Comparison of ENCODE assay signal across 15 cellular contexts in genomic region chr20:59829415-59830106, GRCh38.
DNase-seq lines count a peak whose midpoint lies in the region; ATAC-seq, FAIRE-seq and TF ChIP-seq lines count a peak whose summit lies in the region.
"Had no signal": no experiment of that assay in that cellular context is flagged by ENCODE, and none has a peak within 500 bp of the region (broad histone marks: within the 10 kb centered on the region; RNA-seq: fewer than 3 reads in every experiment).

No MANE protein-coding gene starts in this region.

- no peaks in the 10 kb centered on the region for H3K36me3 Mint-ChIP-seq in Caco-2 (ENCODE audit: insufficient read depth, unreplicated experiment)
- no peaks in the 10 kb centered on the region for H3K36me3 Mint-ChIP-seq in CD4-positive, alpha-beta T cell (ENCODE audit: low read depth)
- H3K36me3 Mint-ChIP-seq: activated naive CD8-positive, alpha-beta T cell; memory B cell; neural progenitor cell had no signal

- H3K27me3 ChIP-seq in Caco-2 (replicated peaks; ENCODE audit: control insufficient read depth, insufficient read depth, low read length) (no peaks in the 10 kb centered on the region), H1 (replicated peaks in 1 of 4; ENCODE audit: control insufficient read depth in 3 of 4, extremely low read depth in 1 of 4, insufficient read depth in 3 of 4, low read length in 3 of 4) (peaks cover 0 to 3% (median 0%) of the 10 kb centered on the region in 4 experiments; a peak in 1 of 7 replicates), osteoblast (ENCODE audit: insufficient read depth, low read length) (peaks cover 5% of the 10 kb centered on the region)
- peaks cover 7% of the 10 kb centered on the region for H3K27me3 ChIP-seq in CD4-positive, alpha-beta T cell (ENCODE audit: control insufficient read depth, insufficient read depth, low read length)
- H3K27me3 ChIP-seq: neural progenitor cell had no signal

- no peak overlapping the region for H3K27ac ChIP-seq in H1 (ENCODE audit: low read depth, low read length)
- no peak overlapping the region for H3K27ac ChIP-seq in osteoblast (ENCODE audit: low read depth, low read length)
- no peak overlapping the region for H3K27ac ChIP-seq in CD4-positive, alpha-beta T cell (ENCODE audit: low read depth, low read length)
- H3K27ac ChIP-seq: neural progenitor cell had no signal

- no peak overlapping the region for H3K4ac ChIP-seq in H1 (replicated peaks; ENCODE audit: insufficient read length, low read depth, low read length)

- H3K79me2 ChIP-seq in H1 (ENCODE audit: control insufficient read depth in 1 of 2, insufficient read depth in 2 of 2, low read length in 2 of 2) (no peaks in the 10 kb centered on the region), osteoblast (ENCODE audit: insufficient read depth, low read length) (no peaks in the 10 kb centered on the region)

- H3K4me1 ChIP-seq in Caco-2 = 0 out of 2 replicates have a peak, but pooled peaks cover 7% of the 10 kb centered on the region
- H3K4me1 ChIP-seq in H1 (replicated peaks in 1 of 4; ENCODE audit: control insufficient read depth in 3 of 4, insufficient read depth in 4 of 4, low read length in 3 of 4) = peaks cover 0 to 2% (median 0%) of the 10 kb centered on the region in 4 experiments; a peak in 1 of 7 replicates
- no peaks in the 10 kb centered on the region for H3K4me1 ChIP-seq in osteoblast (ENCODE audit: insufficient read depth, low read length)
- H3K4me1 ChIP-seq: neural progenitor cell had no signal

- H4K20me1 ChIP-seq in H1 (replicated peaks in 1 of 2; ENCODE audit: control insufficient read depth in 1 of 2, insufficient read depth in 2 of 2, low read length in 2 of 2) (peaks cover 0 to 1% of the 10 kb centered on the region in 2 experiments), osteoblast (ENCODE audit: insufficient read depth, low read length) (no peaks in the 10 kb centered on the region)

- H3K79me1 ChIP-seq in H1 (ENCODE audit: low read depth, low read length) = no peaks in the 10 kb centered on the region

- no peak overlapping the region for H2BK15ac ChIP-seq in H1 (ENCODE audit: low read length)

- no peak overlapping the region for H2AFZ ChIP-seq in H1 (ENCODE audit: low read length)
- no peak overlapping the region for H2AFZ ChIP-seq in osteoblast (ENCODE audit: low read length)
- H2AFZ ChIP-seq: neural progenitor cell had no signal

- no peak overlapping the region for H3K9ac ChIP-seq in H1 (replicated peaks in 1 of 4; ENCODE audit: extremely low read depth in 1 of 4, low read depth in 3 of 4, low read length in 3 of 4)
- H3K9ac ChIP-seq: neural progenitor cell had no signal

- in situ Hi-C loops in GM13976 (cut with MboI; ENCODE audit: low sequenced_read_pairs, unreplicated experiment) = no loop called here

- H2BK120ac ChIP-seq in H1 (replicated peaks; ENCODE audit: low read depth, low read length) = no peak overlapping the region

- POLR2A ChIA-PET in Caco-2 (lab: Charles Lee) = no interaction called here
- POLR2A ChIA-PET in H1 (lab: Charles Lee; ENCODE audit: partially characterized antibody) = no interaction called here
- POLR2A ChIA-PET in CD4-positive, alpha-beta T cell (lab: Charles Lee) = no interaction called here

- H3K23ac ChIP-seq in H1 (ENCODE audit: insufficient read length) = no peak overlapping the region

- no peak for FAIRE-seq in H1 (lab: Jason Lieb, UNC)

- no peak overlapping the region for H2BK12ac ChIP-seq in H1 (ENCODE audit: low read depth, low read length)

- H2BK5ac ChIP-seq in H1 (ENCODE audit: low read depth, low read length) = no peak overlapping the region

- H2BK20ac ChIP-seq in H1 (ENCODE audit: low read length) = no peak overlapping the region

- no peak for TF ChIP-seq EP300 in H1 (IDR thresholded peaks at IDR 0.05; ENCODE audit: borderline replicate concordance in 1 of 2, low read depth in 2 of 2, low read length in 2 of 2)

- ATAC-seq in CD4-positive, alpha-beta T cell (ENCODE audit: poor library complexity) = no peak

- H3K14ac ChIP-seq in H1 (ENCODE audit: insufficient read length) = no peak overlapping the region

- TSS peak; percentile 23 for BruUV-seq in Caco-2 (replicated peaks; lab: Mats Ljungman, UMichigan)

- H3K9me3 ChIP-seq in Caco-2 (no peaks in the 10 kb centered on the region), H1 (ENCODE audit: insufficient read depth in 2 of 2, low read depth in 1 of 2, low read length in 1 of 2) (peaks cover 88 to 100% of the 10 kb centered on the region in 2 experiments), osteoblast (ENCODE audit: low read depth, low read length) (no peaks in the 10 kb centered on the region)
- H3K9me3 ChIP-seq in CD4-positive, alpha-beta T cell (ENCODE audit: control insufficient read depth, low read length) = no peaks in the 10 kb centered on the region

- H3K27ac Mint-ChIP-seq in Caco-2 (ENCODE audit: unreplicated experiment) = no peak overlapping the region
- no peak overlapping the region for H3K27ac Mint-ChIP-seq in CD4-positive, alpha-beta T cell
- H3K27ac Mint-ChIP-seq: activated naive CD8-positive, alpha-beta T cell; memory B cell; stimulated activated naive CD8-positive, alpha-beta T cell treated with anti-CD3 and anti-CD28 coated beads, Interleukin-15, Interleukin-2, amounts not matched to agents 100 ng/mL and 50 ng/mL, for 24 hours had no signal

- no peak overlapping the region for H3K18ac ChIP-seq in H1 (ENCODE audit: extremely low read depth, low read length)

- H3K4me2 ChIP-seq in H1 (ENCODE audit: insufficient read depth in 1 of 2, low read depth in 2 of 2, low read length in 2 of 2) = no peak overlapping the region
- H3K4me2 ChIP-seq in osteoblast (ENCODE audit: insufficient read depth, low read length) = no peak overlapping the region
- H3K4me2 ChIP-seq: neural progenitor cell had no signal

- H3K23me2 ChIP-seq in H1 (ENCODE audit: low read depth, low read length) = peaks cover 2% of the 10 kb centered on the region; the same call in 1 of the 2 replicates

- CTCF ChIA-PET in Caco-2 (lab: Charles Lee) (no interaction called here), H1 (lab: Charles Lee; ENCODE audit: partially characterized antibody) (no interaction called here)
- CTCF ChIA-PET in CD4-positive, alpha-beta T cell (lab: Charles Lee) = no interaction called here

- no peak overlapping the region for H2AK5ac ChIP-seq in H1 (ENCODE audit: low read depth, low read length)

- H3K36me3 ChIP-seq in Caco-2 (ENCODE audit: control insufficient read depth, insufficient read depth, low read length) (no peaks in the 10 kb centered on the region), H1 (ENCODE audit: control insufficient read depth in 2 of 4, insufficient read depth in 4 of 4, low read length in 3 of 4) (no peaks in the 10 kb centered on the region; a peak in 1 of 8 replicates), osteoblast (ENCODE audit: insufficient read depth, low read length) (no peaks in the 10 kb centered on the region)
- H3K36me3 ChIP-seq: neural progenitor cell had no signal

- H3K56ac ChIP-seq in H1 (replicated peaks; ENCODE audit: insufficient read length, low read depth, low read length) = no peak overlapping the region

- no peak for DNase-seq in Caco-2
- DNase-seq in GM13976 (ENCODE audit: low spot score) = peak; percentile 29
- peak in 1 of 2 experiments; percentile 19 for DNase-seq in H1 (ENCODE audit: low read depth in 1 of 2, low spot score in 2 of 2)
- peak; percentile 55 for DNase-seq in osteoblast (ENCODE audit: insufficient read length, low spot score, missing footprints)
- no peak for DNase-seq in HuH-7 (ENCODE audit: low spot score)
- DNase-seq in CD4-positive, alpha-beta T cell = no peak
- DNase-seq in SHP77 (lab: John Stamatoyannopoulos, UW) = no peak
- DNase-seq: effector CD4-positive, alpha-beta T cell; IMR-90; NCI-H1417; NCI-H2227 treated with DMSO at 0.1 percent for 48 hours had no signal

- H3K4me3 ChIP-seq in Caco-2 (ENCODE audit: low read depth, low read length) (no peak overlapping the region), H1 (ENCODE audit: extremely low read depth in 1 of 4, insufficient read depth in 2 of 4, low read depth in 3 of 4, low read length in 4 of 4) (no peak overlapping the region), osteoblast (ENCODE audit: insufficient read depth, low read length) (no peak overlapping the region)
- H3K4me3 ChIP-seq: neural progenitor cell had no signal

- 81% methylated on average over 19 of the region's 19 CpGs; no CpG with 5 or more reads in 1 of the 2 experiments for WGBS in H1 (ENCODE audit: extremely low coverage in 1 of 2, insufficient coverage in 1 of 2, insufficient read length in 1 of 2, insufficient replicate concordance in 2 of 2, low coverage in 1 of 2, low lambda C conversion rate in 2 of 2, missing lambda C conversion rate in 1 of 2), 2 experiments

- TF ChIP-seq RAD21 in H1 (IDR thresholded peaks at IDR 0.05 in 1 of 2, conservative IDR thresholded peaks at IDR 0.05 in 1 of 2; ENCODE audit: low read depth in 2 of 2, low read length in 2 of 2) = no peak

- no peak overlapping the region for H4K5ac ChIP-seq in H1 (ENCODE audit: insufficient read length, low read depth, low read length)

- peak overlapping the region; percentile 57; the same call in 1 of the 2 replicates for H4K8ac ChIP-seq in H1 (ENCODE audit: extremely low read depth, insufficient read depth, low read length)

- TF ChIP-seq CTCF in Caco-2 (IDR thresholded peaks at IDR 0.05; ENCODE audit: insufficient read depth in 1 of 2, low read depth in 1 of 2, low read length in 1 of 2, severe bottlenecking in 1 of 2, unreplicated experiment in 1 of 2) = no peak
- no peak for TF ChIP-seq CTCF in GM13976 (IDR thresholded peaks at IDR 0.05; ENCODE audit: borderline replicate concordance, control extremely low read depth, extremely low read depth, insufficient read depth, missing control alignments)
- TF ChIP-seq CTCF in H1 (IDR thresholded peaks at IDR 0.05; ENCODE audit: control extremely low read depth in 1 of 3, insufficient read depth in 1 of 3, low read depth in 1 of 3, low read length in 3 of 3) = no peak
- TF ChIP-seq CTCF in osteoblast (IDR thresholded peaks at IDR 0.05; ENCODE audit: extremely low read depth, low read depth, low read length) = no peak
- no peak for TF ChIP-seq CTCF in CD4-positive, alpha-beta T cell (IDR thresholded peaks at IDR 0.05)

- peaks cover 13% of the 10 kb centered on the region for H3K4me1 Mint-ChIP-seq in Caco-2 (ENCODE audit: low read depth, unreplicated experiment)
- H3K4me1 Mint-ChIP-seq in CD4-positive, alpha-beta T cell (ENCODE audit: low read depth) = no peaks in the 10 kb centered on the region
- H3K4me1 Mint-ChIP-seq: memory B cell had no signal

- H3K9me3 Mint-ChIP-seq in Caco-2 (ENCODE audit: unreplicated experiment) = no peaks in the 10 kb centered on the region
- no peaks in the 10 kb centered on the region for H3K9me3 Mint-ChIP-seq in CD4-positive, alpha-beta T cell
- H3K9me3 Mint-ChIP-seq: neural progenitor cell; stimulated activated naive CD8-positive, alpha-beta T cell treated with anti-CD3 and anti-CD28 coated beads, Interleukin-15, Interleukin-2, amounts not matched to agents 100 ng/mL and 50 ng/mL, for 24 hours had no signal

- H3K27me3 Mint-ChIP-seq in Caco-2 (ENCODE audit: insufficient read depth, unreplicated experiment) = peaks cover 11% of the 10 kb centered on the region
- H3K27me3 Mint-ChIP-seq in CD4-positive, alpha-beta T cell = peaks cover 34% of the 10 kb centered on the region

- H4K91ac ChIP-seq in H1 (replicated peaks; ENCODE audit: insufficient read length, low read length) = no peak overlapping the region

- intact Hi-C loops in Caco-2 (cut with micrococcal nuclease; ENCODE audit: unreplicated experiment) = loop anchor here (5.0 kb wide), 1 partner anchor 47 kb away; no protein-coding TSS in a partner anchor
- intact Hi-C loops in CD4-positive, alpha-beta T cell (cut with DNase I, micrococcal nuclease) = no loop called here

- no peak for TF ChIP-seq POLR2A in H1 (IDR thresholded peaks at IDR 0.05; ENCODE audit: control extremely low read depth in 1 of 2, low read depth in 2 of 2, low read length in 2 of 2)

- H3K4me3 Mint-ChIP-seq in Caco-2 (ENCODE audit: unreplicated experiment) = no peak overlapping the region
- H3K4me3 Mint-ChIP-seq in CD4-positive, alpha-beta T cell = no peak overlapping the region
- H3K4me3 Mint-ChIP-seq: activated naive CD8-positive, alpha-beta T cell; memory B cell; neural progenitor cell; stimulated activated naive CD8-positive, alpha-beta T cell treated with anti-CD3 and anti-CD28 coated beads, Interleukin-15, Interleukin-2, amounts not matched to agents 100 ng/mL and 50 ng/mL, for 24 hours had no signal

Comparison
In these comparisons a context has a peak if more than half of its experiments do, and no peak if none do; other contexts are left out.
1. DNase-seq: peak in GM13976 (single experiment) and osteoblast (single experiment); none in Caco-2 (0 of 2), HuH-7 (single experiment), CD4-positive, alpha-beta T cell (0 of 10) and SHP77 (0 of 2).